Comparison of ENCODE assay signal across 25 cellular contexts in genomic region chr19:11763117-11763516, GRCh38. TPM values are rescaled to one million over a fixed set of nuclear protein-coding genes. Genes with fewer than 3 reads are reported as not detected.
DNase-seq lines count a peak whose midpoint lies in the region; ATAC-seq, FAIRE-seq and TF ChIP-seq lines count a peak whose summit lies in the region.
"Had no signal": no experiment of that assay in that cellular context is flagged by ENCODE, and none has a peak within 500 bp of the region (broad histone marks: within the 10 kb centered on the region; RNA-seq: fewer than 3 reads in every experiment).

No MANE protein-coding gene starts in this region.

- POLR2A ChIA-PET in HepG2 (lab: Yijun Ruan, JAX): interaction anchor here (0.8 to 1.0 kb wide), 2 partner anchors 66 to 69 kb away, joined by 3 read pairs; no protein-coding TSS in a partner anchor
- POLR2A ChIA-PET in PC-9 (lab: Charles Lee; ENCODE audit: unreplicated experiment): no interaction called here
- POLR2A ChIA-PET in CD4-positive, alpha-beta memory T cell (lab: Charles Lee; ENCODE audit: partially characterized antibody): no interaction called here

- H3K79me2 ChIP-seq in HepG2 (ENCODE audit: insufficient read depth, low read length) (peaks cover 5% of the 10 kb centered on the region), PC-9 (ENCODE audit: low read depth) (no peaks in the 10 kb centered on the region), SU-DHL-6 (ENCODE audit: insufficient read depth, low read length) (peaks cover 11% of the 10 kb centered on the region)

- DNase-seq in HepG2 (ENCODE audit: low spot score): no peak
- no peak for DNase-seq in right lobe of liver
- no peak for DNase-seq in PC-9
- no peak for DNase-seq in activated naive CD4-positive, alpha-beta T cell treated with anti-CD3 and anti-CD28 coated beads, Interleukin-2, amount 10 ng/mL, durations not matched to agents 7 days and 5 days
- DNase-seq in CD4-positive, alpha-beta memory T cell: no peak
- no peak for DNase-seq in breast epithelium (ENCODE audit: low spot score in 2 of 2)
- no peak for DNase-seq in NCI-H526 (lab: John Stamatoyannopoulos, UW)
- DNase-seq: CD4-positive, CD25-positive, alpha-beta regulatory T cell; CD8-positive, alpha-beta memory T cell; DMS 273 treated with DMSO at 0.1 percent for 48 hours; DMS79; EL; GDM1; H9 had no signal

- no TSS peak for BruUV-seq in HepG2 (replicated peaks; lab: Mats Ljungman, UMichigan)
- BruUV-seq in PC-9 (replicated peaks; lab: Mats Ljungman, UMichigan): no TSS peak

- no peaks in the 10 kb centered on the region for H3K36me3 ChIP-seq in HepG2 (replicated peaks in 1 of 2; ENCODE audit: control insufficient read depth in 1 of 2, insufficient read depth in 2 of 2, low read length in 2 of 2)
- H3K36me3 ChIP-seq in right lobe of liver: no peaks in the 10 kb centered on the region
- no peaks in the 10 kb centered on the region for H3K36me3 ChIP-seq in PC-9 (ENCODE audit: low read depth)
- no peaks in the 10 kb centered on the region for H3K36me3 ChIP-seq in SU-DHL-6 (ENCODE audit: low read length)
- H3K36me3 ChIP-seq in CD4-positive, alpha-beta memory T cell (ENCODE audit: insufficient read depth, low read length): no peaks in the 10 kb centered on the region
- no peaks in the 10 kb centered on the region for H3K36me3 ChIP-seq in breast epithelium
- H3K36me3 ChIP-seq: BLaER1 had no signal

- no peak for TF ChIP-seq CTCF in HepG2 (CRISPR knock-in tag; IDR thresholded peaks at IDR 0.05)
- TF ChIP-seq CTCF in right lobe of liver (IDR thresholded peaks at IDR 0.05): no peak
- no peak for TF ChIP-seq CTCF in PC-9 (conservative IDR thresholded peaks at IDR 0.05)
- no peak for TF ChIP-seq CTCF in SU-DHL-6 (IDR thresholded peaks at IDR 0.05; ENCODE audit: insufficient read depth, low read length, poor library complexity, severe bottlenecking)
- TF ChIP-seq CTCF in breast epithelium (IDR thresholded peaks at IDR 0.05): no peak

- FAIRE-seq in HepG2 (lab: Jason Lieb, UNC): no peak
- FAIRE-seq: A204.1, D721Med, GM12878 had no signal

- intact Hi-C loops in HepG2 (cut with micrococcal nuclease; ENCODE audit: unreplicated experiment) (no loop called here), right lobe of liver (cut with DNase I) (no loop called here), PC-9 (cut with micrococcal nuclease; ENCODE audit: unreplicated experiment) (no loop called here), breast epithelium (cut with DNase I; ENCODE audit: low total_unique reads) (no loop called here)
- intact Hi-C loops in CD4-positive, alpha-beta memory T cell (cut with micrococcal nuclease): no loop called here

- H3K27ac ChIP-seq in HepG2 (ENCODE audit: extremely low read length, insufficient read depth, low read length): no peak overlapping the region
- H3K27ac ChIP-seq in right lobe of liver: no peak overlapping the region
- H3K27ac ChIP-seq in PC-9: no peak overlapping the region
- no peak overlapping the region for H3K27ac ChIP-seq in SU-DHL-6 (ENCODE audit: low read depth, low read length)
- H3K27ac ChIP-seq in CD4-positive, alpha-beta memory T cell (ENCODE audit: low read depth, low read length): no peak overlapping the region
- H3K27ac ChIP-seq in breast epithelium: no peak overlapping the region
- H3K27ac ChIP-seq: 22Rv1, BLaER1, C4-2B had no signal

- H3K4me3 Mint-ChIP-seq in activated naive CD4-positive, alpha-beta T cell treated with anti-CD3 and anti-CD28 coated beads, Interleukin-2, amount 10 ng/mL, durations not matched to agents 7 days and 5 days: no peak overlapping the region
- no peak overlapping the region for H3K4me3 Mint-ChIP-seq in CD4-positive, alpha-beta memory T cell
- H3K4me3 Mint-ChIP-seq: B cell, GM23338, H9 had no signal

- WGBS in HepG2 (ENCODE audit: low lambda C conversion rate): 48% methylated on average over 3 of the region's 3 CpGs
- WGBS in right lobe of liver (ENCODE audit: insufficient coverage, low coverage, low lambda C conversion rate, missing lambda C conversion rate): 64% methylated on average over 3 of the region's 3 CpGs

- ATAC-seq in HepG2: no peak
- ATAC-seq in right lobe of liver: no peak
- ATAC-seq: GM12878, GM23338, HCT116 had no signal

- H3K36me3 Mint-ChIP-seq in activated naive CD4-positive, alpha-beta T cell treated with anti-CD3 and anti-CD28 coated beads, Interleukin-2, amount 10 ng/mL, durations not matched to agents 7 days and 5 days: peaks cover 8% of the 10 kb centered on the region
- peaks cover 0 to 12% of the 10 kb centered on the region in 2 donors for H3K36me3 Mint-ChIP-seq in CD4-positive, alpha-beta memory T cell
- H3K36me3 Mint-ChIP-seq: CD4-positive, CD25-positive, alpha-beta regulatory T cell had no signal

- H3K4me3 ChIP-seq in HepG2 (replicated peaks in 1 of 3; ENCODE audit: insufficient read depth in 1 of 3, low read depth in 2 of 3, low read length in 3 of 3) (no peak overlapping the region), right lobe of liver (no peak overlapping the region), PC-9 (0 out of 2 replicates have a peak overlapping the region, but pooled peaks have one; percentile 6), SU-DHL-6 (ENCODE audit: insufficient read depth, low read length, poor library complexity, severe bottlenecking) (no peak overlapping the region), breast epithelium (no peak overlapping the region)
- H3K4me3 ChIP-seq in CD4-positive, alpha-beta memory T cell (ENCODE audit: low read length in 2 of 2): no peak overlapping the region
- H3K4me3 ChIP-seq: BLaER1, GM12878, GM23338 had no signal

- CTCF ChIA-PET in HepG2 (lab: Yijun Ruan, JAX; ENCODE audit: low intra/inter-chr PET ratio, low total read pairs) (no interaction called here), PC-9 (lab: Charles Lee) (no interaction called here)
- CTCF ChIA-PET in activated naive CD4-positive, alpha-beta T cell treated with anti-CD3 and anti-CD28 coated beads, Interleukin-2, amount 10 ng/mL, durations not matched to agents 7 days and 5 days (lab: Charles Lee): no interaction called here
- CTCF ChIA-PET in CD4-positive, alpha-beta memory T cell (lab: Charles Lee; ENCODE audit: partially characterized antibody): no interaction called here

- H3F3A ChIP-seq in PC-9 (ENCODE audit: insufficient read depth, low read depth) (no peaks in the 10 kb centered on the region; the same call in 1 of the 2 replicates), SU-DHL-6 (ENCODE audit: insufficient read depth) (no peaks in the 10 kb centered on the region)

- H3K4me2 ChIP-seq in HepG2 (ENCODE audit: low read depth, low read length): peak overlapping the region; percentile 57
- peak overlapping the region; percentile 40; the same call in 1 of the 2 replicates for H3K4me2 ChIP-seq in PC-9
- H3K4me2 ChIP-seq in SU-DHL-6 (ENCODE audit: low read depth, low read length, poor library complexity, severe bottlenecking): peak overlapping the region; percentile 32
- H3K4me2 ChIP-seq: BLaER1, GM23338 had no signal

- peaks cover 20% of the 10 kb centered on the region for H3K9me3 Mint-ChIP-seq in activated naive CD4-positive, alpha-beta T cell treated with anti-CD3 and anti-CD28 coated beads, Interleukin-2, amount 10 ng/mL, durations not matched to agents 7 days and 5 days
- H3K9me3 Mint-ChIP-seq in CD4-positive, alpha-beta memory T cell: peaks cover 1 to 13% (median 8%) of the 10 kb centered on the region in 8 donors

- H3K9me2 ChIP-seq in PC-9 (ENCODE audit: insufficient read depth) (no peaks in the 10 kb centered on the region), SU-DHL-6 (replicated peaks; ENCODE audit: insufficient read depth, low read length) (no peaks in the 10 kb centered on the region)

- H3K27me3 ChIP-seq in HepG2 (ENCODE audit: control insufficient read depth in 1 of 2, insufficient read depth in 2 of 2, low read length in 2 of 2) (peaks cover 0 to 9% of the 10 kb centered on the region in 2 experiments; a peak in 2 of 5 replicates), right lobe of liver (no peaks in the 10 kb centered on the region), PC-9 (ENCODE audit: insufficient read depth, low read depth) (no peaks in the 10 kb centered on the region), SU-DHL-6 (ENCODE audit: low read length) (no peaks in the 10 kb centered on the region), breast epithelium (no peaks in the 10 kb centered on the region)
- no peaks in the 10 kb centered on the region for H3K27me3 ChIP-seq in CD4-positive, alpha-beta memory T cell (ENCODE audit: insufficient read depth, low read length)
- H3K27me3 ChIP-seq: BLaER1 had no signal

- TF ChIP-seq POLR2A in HepG2 (IDR thresholded peaks at IDR 0.05; ENCODE audit: insufficient read depth in 1 of 2, low read depth in 2 of 2, low read length in 2 of 2) (no peak), right lobe of liver (IDR thresholded peaks at IDR 0.05) (no peak), breast epithelium (IDR thresholded peaks at IDR 0.05) (no peak)

- no peaks in the 10 kb centered on the region for H3K9me3 ChIP-seq in HepG2 (ENCODE audit: low read length)
- no peaks in the 10 kb centered on the region for H3K9me3 ChIP-seq in right lobe of liver
- no peaks in the 10 kb centered on the region; the same call in 1 of the 2 replicates for H3K9me3 ChIP-seq in PC-9 (ENCODE audit: insufficient read depth, low read depth)
- no peaks in the 10 kb centered on the region for H3K9me3 ChIP-seq in SU-DHL-6 (ENCODE audit: insufficient read depth, low read length)
- H3K9me3 ChIP-seq in CD4-positive, alpha-beta memory T cell (ENCODE audit: control insufficient read depth in 1 of 2, low read length in 2 of 2): no peaks in the 10 kb centered on the region
- no peaks in the 10 kb centered on the region for H3K9me3 ChIP-seq in breast epithelium

- in situ Hi-C loops in HepG2 (cut with HindIII; ENCODE audit: extremely low pct_ligation_motif_present, low pct_unique_long_range_greater_than_20kb): no loop called here

- no peak for TF ChIP-seq EP300 in HepG2 (IDR thresholded peaks at IDR 0.05; ENCODE audit: low read depth in 2 of 2, low read length in 2 of 2)
- TF ChIP-seq EP300 in HepG2 (CRISPR knock-in tag; IDR thresholded peaks at IDR 0.05; ENCODE audit: borderline replicate concordance): no peak

- H3K4me1 ChIP-seq in HepG2 (ENCODE audit: insufficient read depth, low read length) (peaks cover 23% of the 10 kb centered on the region), right lobe of liver (peaks cover 0 to 3% (median 0%) of the 10 kb centered on the region in 4 donors), PC-9 (replicated peaks; ENCODE audit: insufficient read depth) (peaks cover 9% of the 10 kb centered on the region; the same call in 1 of the 2 replicates), breast epithelium (peaks cover 0 to under 1% of the 10 kb centered on the region in 2 donors)
- H3K4me1 ChIP-seq in CD4-positive, alpha-beta memory T cell (ENCODE audit: insufficient read depth, low read length): peaks cover 12% of the 10 kb centered on the region

- H4K20me1 ChIP-seq in HepG2 (ENCODE audit: insufficient read depth, low read length) (no peaks in the 10 kb centered on the region), PC-9 (ENCODE audit: insufficient read depth) (no peaks in the 10 kb centered on the region), SU-DHL-6 (ENCODE audit: low read depth, low read length) (no peaks in the 10 kb centered on the region)
- H4K20me1 ChIP-seq: BLaER1 had no signal

- H2AFZ ChIP-seq in HepG2 (ENCODE audit: low read length) (peak overlapping the region; percentile 63), PC-9 (no peak overlapping the region), SU-DHL-6 (ENCODE audit: low read depth, low read length, severe bottlenecking) (no peak overlapping the region)
- H2AFZ ChIP-seq: GM23338 had no signal

- H3K27me3 Mint-ChIP-seq in activated naive CD4-positive, alpha-beta T cell treated with anti-CD3 and anti-CD28 coated beads, Interleukin-2, amount 10 ng/mL, durations not matched to agents 7 days and 5 days: peaks cover 4% of the 10 kb centered on the region
- H3K27me3 Mint-ChIP-seq in CD4-positive, alpha-beta memory T cell: peaks cover 4 to 8% of the 10 kb centered on the region in 2 donors

- TF ChIP-seq RAD21 in HepG2 (CRISPR knock-in tag; IDR thresholded peaks at IDR 0.05): no peak

- H3K27ac Mint-ChIP-seq in activated naive CD4-positive, alpha-beta T cell treated with anti-CD3 and anti-CD28 coated beads, Interleukin-2, amount 10 ng/mL, durations not matched to agents 7 days and 5 days: no peak overlapping the region
- H3K27ac Mint-ChIP-seq in CD4-positive, alpha-beta memory T cell: no peak overlapping the region
- H3K27ac Mint-ChIP-seq: B cell; CD4-positive, CD25-positive, alpha-beta regulatory T cell; CD8-positive, alpha-beta memory T cell; GM23338; H9 had no signal

- H3K9ac ChIP-seq in HepG2 (ENCODE audit: insufficient read depth, low read depth, low read length): 0 out of 2 replicates have a peak overlapping the region, but pooled peaks have one; percentile 18
- no peak overlapping the region for H3K9ac ChIP-seq in SU-DHL-6 (ENCODE audit: low read length)
- H3K9ac ChIP-seq: BLaER1 had no signal

- H3K4me1 Mint-ChIP-seq in activated naive CD4-positive, alpha-beta T cell treated with anti-CD3 and anti-CD28 coated beads, Interleukin-2, amount 10 ng/mL, durations not matched to agents 7 days and 5 days: peaks cover 14% of the 10 kb centered on the region
- H3K4me1 Mint-ChIP-seq in CD4-positive, alpha-beta memory T cell: peaks cover 6 to 15% (median 11%) of the 10 kb centered on the region in 4 donors
- H3K4me1 Mint-ChIP-seq: GM23338 had no signal

RNA-seq across cellular contexts. Expression of gene ZNF441, which starts 3.7 kb away (rescaled TPM):
- total RNA-seq in HepG2 (2016; rRNA removed; fragmentation: Illumina TruSeq; extraction: Trizol) (10.0 and 18.0 TPM in 2 replicates), right lobe of liver (1 to 10 TPM; 2.6 to 4.4 (median 3.2) TPM), PC-9 (2021) (1.6 and 1.7 TPM in 2 replicates), breast epithelium (10 to 100 TPM in 2 of 3 donors, 1 to 10 TPM in 1; 7.7 to 17.6 (median 10.2) TPM)
- total RNA-seq in HepG2 (2016; cell fraction: cytosol; rRNA removed; fragmentation: Illumina TruSeq; extraction: Trizol; ENCODE audit: low read depth): 1.2 and 2.6 TPM in 2 replicates
- total RNA-seq in HepG2 (2016; cell fraction: insoluble cytoplasmic fraction; rRNA removed; fragmentation: Illumina TruSeq; extraction: Trizol): 11.3 and 15.3 TPM in 2 replicates
- 3.7 and 5.1 TPM in 2 replicates for total RNA-seq in HepG2 (2016; cell fraction: membrane; rRNA removed; fragmentation: Illumina TruSeq; extraction: Trizol)
- total RNA-seq in HepG2 (2016; cell fraction: nucleus; rRNA removed; fragmentation: Illumina TruSeq; extraction: Trizol): 13.4 and 15.8 TPM in 2 replicates
- polyA plus RNA-seq in HepG2 (2011; rRNA removed): 2.8 and 3.5 TPM in 2 replicates
- 0.54 and 1.0 TPM in 2 replicates for polyA plus RNA-seq in HepG2 (2011; cell fraction: cytosol; rRNA removed)
- polyA plus RNA-seq in HepG2 (2011; cell fraction: nucleus; rRNA removed): 4.8 and 5.7 TPM in 2 replicates
- 2.3 and 3.6 TPM in 2 replicates for polyA plus RNA-seq in HepG2 (2012)
- polyA plus RNA-seq in HepG2 (2016; cell fraction: cytosol; fragmentation: Illumina TruSeq; extraction: Trizol; ENCODE audit: low read depth): 0.07 and 0.16 TPM in 2 replicates
- polyA plus RNA-seq in HepG2 (2016; cell fraction: insoluble cytoplasmic fraction; fragmentation: Illumina TruSeq; extraction: Trizol; ENCODE audit: low read depth): 5.5 and 5.8 TPM in 2 replicates
- 0.39 and 0.42 TPM in 2 replicates for polyA plus RNA-seq in HepG2 (2016; cell fraction: membrane; fragmentation: Illumina TruSeq; extraction: Trizol; ENCODE audit: low read depth)
- 10.6 and 11.9 TPM in 2 replicates for polyA plus RNA-seq in HepG2 (2016; cell fraction: nucleus; fragmentation: Illumina TruSeq; extraction: Trizol; ENCODE audit: insufficient read depth, low read depth)
- 1.3 and 2.4 TPM in 2 replicates for polyA minus RNA-seq in HepG2 (2011; rRNA and poly(A)+ RNA removed; ENCODE audit: low replicate concordance)
- polyA minus RNA-seq in HepG2 (2011; cell fraction: cytosol; rRNA and poly(A)+ RNA removed): 3.3 and 3.6 TPM in 2 replicates
- polyA minus RNA-seq in HepG2 (2011; cell fraction: nucleus; rRNA and poly(A)+ RNA removed): 19.5 and 20.9 TPM in 2 replicates
- total RNA-seq in CD4-positive, alpha-beta memory T cell: 10 to 100 TPM; 19.6 to 21.5 TPM
- 1 to 10 TPM; 2.3 to 6.3 TPM for polyA plus RNA-seq in CD4-positive, alpha-beta memory T cell

RNA-seq across cellular contexts. Expression of gene ZNF823, which starts 24.4 kb away (rescaled TPM):
- total RNA-seq in HepG2 (2016; rRNA removed; fragmentation: Illumina TruSeq; extraction: Trizol): 11.7 and 18.2 TPM in 2 replicates
- total RNA-seq in HepG2 (2016; cell fraction: cytosol; rRNA removed; fragmentation: Illumina TruSeq; extraction: Trizol; ENCODE audit: low read depth): 10.8 and 14.7 TPM in 2 replicates
- total RNA-seq in HepG2 (2016; cell fraction: insoluble cytoplasmic fraction; rRNA removed; fragmentation: Illumina TruSeq; extraction: Trizol): 12.1 and 19.3 TPM in 2 replicates
- 9.2 and 10.6 TPM in 2 replicates for total RNA-seq in HepG2 (2016; cell fraction: membrane; rRNA removed; fragmentation: Illumina TruSeq; extraction: Trizol)
- 7.5 and 8.8 TPM in 2 replicates for total RNA-seq in HepG2 (2016; cell fraction: nucleus; rRNA removed; fragmentation: Illumina TruSeq; extraction: Trizol)
- polyA plus RNA-seq in HepG2 (2011; rRNA removed): 5.1 and 5.7 TPM in 2 replicates
- 2.2 and 3.4 TPM in 2 replicates for polyA plus RNA-seq in HepG2 (2011; cell fraction: cytosol; rRNA removed)
- polyA plus RNA-seq in HepG2 (2011; cell fraction: nucleus; rRNA removed): 3.5 and 5.2 TPM in 2 replicates
- 5.8 and 6.8 TPM in 2 replicates for polyA plus RNA-seq in HepG2 (2012)
- 0.63 and 0.85 TPM in 2 replicates for polyA plus RNA-seq in HepG2 (2016; cell fraction: cytosol; fragmentation: Illumina TruSeq; extraction: Trizol; ENCODE audit: low read depth)
- 10.0 and 12.3 TPM in 2 replicates for polyA plus RNA-seq in HepG2 (2016; cell fraction: insoluble cytoplasmic fraction; fragmentation: Illumina TruSeq; extraction: Trizol; ENCODE audit: low read depth)
- 1.5 and 2.1 TPM in 2 replicates for polyA plus RNA-seq in HepG2 (2016; cell fraction: membrane; fragmentation: Illumina TruSeq; extraction: Trizol; ENCODE audit: low read depth)
- 13.7 and 14.1 TPM in 2 replicates for polyA plus RNA-seq in HepG2 (2016; cell fraction: nucleus; fragmentation: Illumina TruSeq; extraction: Trizol; ENCODE audit: insufficient read depth, low read depth)
- polyA minus RNA-seq in HepG2 (2011; rRNA and poly(A)+ RNA removed; ENCODE audit: low replicate concordance): 1.8 and 1.9 TPM in 2 replicates
- polyA minus RNA-seq in HepG2 (2011; cell fraction: cytosol; rRNA and poly(A)+ RNA removed): 7.1 and 8.7 TPM in 2 replicates
- 6.4 and 9.1 TPM in 2 replicates for polyA minus RNA-seq in HepG2 (2011; cell fraction: nucleus; rRNA and poly(A)+ RNA removed)
- total RNA-seq in right lobe of liver: 1 to 10 TPM; 2.9 to 5.1 (median 3.4) TPM
- 6.7 and 7.4 TPM in 2 replicates for total RNA-seq in PC-9 (2021)
- total RNA-seq in CD4-positive, alpha-beta memory T cell: 1 to 10 TPM; 4.6 to 5.4 TPM
- polyA plus RNA-seq in CD4-positive, alpha-beta memory T cell: 1 to 10 TPM in 1 of 2 donors, under 1 TPM in 1; 0.92 to 5.3 TPM
- 10 to 100 TPM; 10.4 to 20.9 (median 13.1) TPM for total RNA-seq in breast epithelium

RNA-seq across cellular contexts. Expression of gene ZNF491, which starts 35.2 kb away (rescaled TPM):
- total RNA-seq in HepG2 (2016; rRNA removed; fragmentation: Illumina TruSeq; extraction: Trizol): 1.7 and 2.2 TPM in 2 replicates
- total RNA-seq in HepG2 (2016; cell fraction: cytosol; rRNA removed; fragmentation: Illumina TruSeq; extraction: Trizol; ENCODE audit: low read depth): 1.8 and 1.9 TPM in 2 replicates
- total RNA-seq in HepG2 (2016; cell fraction: insoluble cytoplasmic fraction; rRNA removed; fragmentation: Illumina TruSeq; extraction: Trizol): 1.7 and 2.9 TPM in 2 replicates
- 1.8 and 2.0 TPM in 2 replicates for total RNA-seq in HepG2 (2016; cell fraction: membrane; rRNA removed; fragmentation: Illumina TruSeq; extraction: Trizol)
- 2.1 and 2.7 TPM in 2 replicates for total RNA-seq in HepG2 (2016; cell fraction: nucleus; rRNA removed; fragmentation: Illumina TruSeq; extraction: Trizol)
- polyA plus RNA-seq in HepG2 (2011; rRNA removed): 0.46 and 0.57 TPM in 2 replicates
- polyA plus RNA-seq in HepG2 (2011; cell fraction: cytosol; rRNA removed): 0.20 and 0.22 TPM in 2 replicates
- 0.48 and 0.69 TPM in 2 replicates for polyA plus RNA-seq in HepG2 (2011; cell fraction: nucleus; rRNA removed)
- 0.28 and 0.32 TPM in 2 replicates for polyA plus RNA-seq in HepG2 (2012)
- 0.08 and 0.50 TPM in 2 replicates for polyA plus RNA-seq in HepG2 (2016; cell fraction: cytosol; fragmentation: Illumina TruSeq; extraction: Trizol; ENCODE audit: low read depth)
- polyA plus RNA-seq in HepG2 (2016; cell fraction: insoluble cytoplasmic fraction; fragmentation: Illumina TruSeq; extraction: Trizol; ENCODE audit: low read depth): 0.96 and 1.1 TPM in 2 replicates
- polyA plus RNA-seq in HepG2 (2016; cell fraction: membrane; fragmentation: Illumina TruSeq; extraction: Trizol; ENCODE audit: low read depth): 0.29 and 0.36 TPM in 2 replicates
- polyA plus RNA-seq in HepG2 (2016; cell fraction: nucleus; fragmentation: Illumina TruSeq; extraction: Trizol; ENCODE audit: insufficient read depth, low read depth): 2.4 and 2.8 TPM in 2 replicates
- polyA minus RNA-seq in HepG2 (2011; rRNA and poly(A)+ RNA removed; ENCODE audit: low replicate concordance): 2.2 TPM in 1 of 2 replicates, not detected in the other
- 0.26 and 0.59 TPM in 2 replicates for polyA minus RNA-seq in HepG2 (2011; cell fraction: cytosol; rRNA and poly(A)+ RNA removed)
- 1.7 and 2.4 TPM in 2 replicates for polyA minus RNA-seq in HepG2 (2011; cell fraction: nucleus; rRNA and poly(A)+ RNA removed)
- 1 to 10 TPM in 2 of 6 experiments, under 1 TPM in 4; 0.37 to 1.3 (median 0.98) TPM for total RNA-seq in right lobe of liver
- not detected in 2 replicates for total RNA-seq in PC-9 (2021)
- 1 to 10 TPM; 2.0 to 3.0 TPM for total RNA-seq in CD4-positive, alpha-beta memory T cell
- polyA plus RNA-seq in CD4-positive, alpha-beta memory T cell: under 1 TPM in 1 of 2 donors, not detected in 1; 0.34 TPM
- total RNA-seq in breast epithelium: 1 to 10 TPM; 1.6 to 3.9 (median 3.2) TPM
- total RNA-seq: H4 had no signal
- polyA plus RNA-seq: CD8-positive, alpha-beta memory T cell had no signal

RNA-seq across cellular contexts. Expression of gene ZNF440, which starts 51.0 kb away (rescaled TPM):
- total RNA-seq in HepG2 (2016; rRNA removed; fragmentation: Illumina TruSeq; extraction: Trizol) (12.4 and 16.8 TPM in 2 replicates), right lobe of liver (1 to 10 TPM; 2.0 to 5.6 (median 3.7) TPM), PC-9 (2021) (12.5 and 13.1 TPM in 2 replicates), breast epithelium (10 to 100 TPM in 2 of 3 donors, 1 to 10 TPM in 1; 9.8 to 16.4 (median 16.0) TPM)
- total RNA-seq in HepG2 (2016; cell fraction: cytosol; rRNA removed; fragmentation: Illumina TruSeq; extraction: Trizol; ENCODE audit: low read depth): 0.81 and 1.3 TPM in 2 replicates
- 12.1 and 13.4 TPM in 2 replicates for total RNA-seq in HepG2 (2016; cell fraction: insoluble cytoplasmic fraction; rRNA removed; fragmentation: Illumina TruSeq; extraction: Trizol)
- total RNA-seq in HepG2 (2016; cell fraction: membrane; rRNA removed; fragmentation: Illumina TruSeq; extraction: Trizol): 3.4 and 4.6 TPM in 2 replicates
- total RNA-seq in HepG2 (2016; cell fraction: nucleus; rRNA removed; fragmentation: Illumina TruSeq; extraction: Trizol): 13.2 and 14.6 TPM in 2 replicates
- 2.4 and 2.7 TPM in 2 replicates for polyA plus RNA-seq in HepG2 (2011; rRNA removed)
- 0.70 and 1.1 TPM in 2 replicates for polyA plus RNA-seq in HepG2 (2011; cell fraction: cytosol; rRNA removed)
- 3.5 and 3.9 TPM in 2 replicates for polyA plus RNA-seq in HepG2 (2011; cell fraction: nucleus; rRNA removed)
- 2.4 and 3.6 TPM in 2 replicates for polyA plus RNA-seq in HepG2 (2012)
- 0.32 and 0.45 TPM in 2 replicates for polyA plus RNA-seq in HepG2 (2016; cell fraction: cytosol; fragmentation: Illumina TruSeq; extraction: Trizol; ENCODE audit: low read depth)
- 5.0 and 5.3 TPM in 2 replicates for polyA plus RNA-seq in HepG2 (2016; cell fraction: insoluble cytoplasmic fraction; fragmentation: Illumina TruSeq; extraction: Trizol; ENCODE audit: low read depth)
- 0.68 and 0.85 TPM in 2 replicates for polyA plus RNA-seq in HepG2 (2016; cell fraction: membrane; fragmentation: Illumina TruSeq; extraction: Trizol; ENCODE audit: low read depth)
- polyA plus RNA-seq in HepG2 (2016; cell fraction: nucleus; fragmentation: Illumina TruSeq; extraction: Trizol; ENCODE audit: insufficient read depth, low read depth): 25.4 and 27.4 TPM in 2 replicates
- polyA minus RNA-seq in HepG2 (2011; rRNA and poly(A)+ RNA removed; ENCODE audit: low replicate concordance): 2.8 and 4.8 TPM in 2 replicates
- 4.1 and 4.5 TPM in 2 replicates for polyA minus RNA-seq in HepG2 (2011; cell fraction: cytosol; rRNA and poly(A)+ RNA removed)
- 14.0 and 15.9 TPM in 2 replicates for polyA minus RNA-seq in HepG2 (2011; cell fraction: nucleus; rRNA and poly(A)+ RNA removed)
- 10 to 100 TPM; 18.0 to 18.5 TPM for total RNA-seq in CD4-positive, alpha-beta memory T cell
- 1 to 10 TPM; 1.8 to 3.7 TPM for polyA plus RNA-seq in CD4-positive, alpha-beta memory T cell
